ENCODE assay signal across 25 cellular contexts in genomic region chr6:109466212-109466923, GRCh38. TPM values are rescaled to one million over a fixed set of nuclear protein-coding genes. Genes with fewer than 3 reads are reported as not detected.
DNase-seq lines count a peak whose midpoint lies in the region; ATAC-seq and TF ChIP-seq lines count a peak whose summit lies in the region.
"Had no signal": no experiment of that assay in that cellular context is flagged by ENCODE, and none has a peak within 500 bp of the region (broad histone marks: within the 10 kb centered on the region; RNA-seq: fewer than 3 reads in every experiment).

No MANE protein-coding gene starts in this region.

- H3K4me1 Mint-ChIP-seq in activated CD4-positive, alpha-beta memory T cell treated with anti-CD3 and anti-CD28 coated beads for 36 hours (ENCODE audit: low read depth), result peaks cover 63% of the 10 kb centered on the region
- peaks cover 42% of the 10 kb centered on the region for H3K4me1 Mint-ChIP-seq in activated CD4-positive, alpha-beta memory T cell treated with anti-CD3 and anti-CD28 coated beads, Interleukin-2, amount 10 ng/mL, durations not matched to agents 7 days and 5 days
- H3K4me1 Mint-ChIP-seq in activated T-helper 17 cell treated with anti-CD3 and anti-CD28 coated beads, Interleukin-2, amount 50 U/mL, for 72 hours, result peaks cover 34% of the 10 kb centered on the region
- H3K4me1 Mint-ChIP-seq: CD14-positive monocyte had no signal

- no peak for ATAC-seq in activated T-helper 17 cell treated with anti-CD3 and anti-CD28 coated beads, Interleukin-2, amount 50 U/mL, for 72 hours (replicated peaks)
- peak; percentile 75 for ATAC-seq in left lung
- ATAC-seq in HG03432 (IDR thresholded peaks at IDR 0.05; ENCODE audit: unreplicated experiment), result no peak
- ATAC-seq: A549, esophagus mucosa, HCT116, natural killer cell had no signal

- H3K27ac Mint-ChIP-seq in activated CD4-positive, alpha-beta memory T cell treated with anti-CD3 and anti-CD28 coated beads for 36 hours, result peak overlapping the region; percentile 23
- no peak overlapping the region for H3K27ac Mint-ChIP-seq in activated CD4-positive, alpha-beta memory T cell treated with anti-CD3 and anti-CD28 coated beads, Interleukin-2, amount 10 ng/mL, durations not matched to agents 7 days and 5 days
- peak overlapping the region; percentile 81 for H3K27ac Mint-ChIP-seq in activated T-helper 17 cell treated with anti-CD3 and anti-CD28 coated beads, Interleukin-2, amount 50 U/mL, for 72 hours
- H3K27ac Mint-ChIP-seq: activated CD4-positive, alpha-beta T cell treated with anti-CD3 and anti-CD28 coated beads, Interleukin-2, amount 10 ng/mL, durations not matched to agents 7 days and 5 days; activated naive CD8-positive, alpha-beta T cell treated with anti-CD3 and anti-CD28 coated beads for 36 hours; CD14-positive monocyte; natural killer cell had no signal

- H3K36me3 ChIP-seq in left lung, result peaks cover 0 to 94% of the 10 kb centered on the region in 2 donors
- peaks cover 10 to 89% (median 65%) of the 10 kb centered on the region in 4 donors for H3K36me3 ChIP-seq in esophagus muscularis mucosa

- intact Hi-C loops in activated CD4-positive, alpha-beta memory T cell treated with anti-CD3 and anti-CD28 coated beads for 36 hours (cut with micrococcal nuclease), result no loop called here
- intact Hi-C loops in left lung (cut with DNase I), result no loop called here
- intact Hi-C loops in esophagus muscularis mucosa (cut with DNase I), result no loop called here

- H3K4me3 ChIP-seq in left lung, result no peak overlapping the region
- H3K4me3 ChIP-seq in esophagus muscularis mucosa, result no peak overlapping the region
- H3K4me3 ChIP-seq: A549, SK-N-MC, thoracic aorta had no signal

- H3K4me1 ChIP-seq in left lung (peaks cover 0 to 10% of the 10 kb centered on the region in 2 donors), esophagus muscularis mucosa (peaks cover 3 to 14% (median 9%) of the 10 kb centered on the region in 4 donors)
- H3K4me1 ChIP-seq: A549 had no signal

- peaks cover 4% of the 10 kb centered on the region for H3K9me3 Mint-ChIP-seq in activated CD4-positive, alpha-beta memory T cell treated with anti-CD3 and anti-CD28 coated beads for 36 hours
- peaks cover 3% of the 10 kb centered on the region for H3K9me3 Mint-ChIP-seq in activated CD4-positive, alpha-beta memory T cell treated with anti-CD3 and anti-CD28 coated beads, Interleukin-2, amount 10 ng/mL, durations not matched to agents 7 days and 5 days
- peaks cover 6% of the 10 kb centered on the region for H3K9me3 Mint-ChIP-seq in activated T-helper 17 cell treated with anti-CD3 and anti-CD28 coated beads, Interleukin-2, amount 50 U/mL, for 72 hours
- H3K9me3 Mint-ChIP-seq: natural killer cell had no signal

- TF ChIP-seq CTCF in left lung (IDR thresholded peaks at IDR 0.05), result no peak
- TF ChIP-seq CTCF in esophagus muscularis mucosa (IDR thresholded peaks at IDR 0.05), result no peak

- H3K27ac ChIP-seq in left lung (peak overlapping the region; percentile 26 to 53), substantia nigra (ENCODE audit: low read depth, low read length, poor library complexity, severe bottlenecking) (peak overlapping the region; percentile 83), esophagus muscularis mucosa (replicated peaks in 1 of 4) (peak overlapping the region in 1 of 4 donors; percentile 0)
- H3K27ac ChIP-seq: A549, brain microvascular endothelial cell, SK-N-MC, thoracic aorta had no signal

- H3K27me3 ChIP-seq in left lung (no peaks in the 10 kb centered on the region), esophagus muscularis mucosa (no peaks in the 10 kb centered on the region)
- H3K27me3 ChIP-seq: brain microvascular endothelial cell had no signal

- H3K36me3 Mint-ChIP-seq in activated CD4-positive, alpha-beta memory T cell treated with anti-CD3 and anti-CD28 coated beads for 36 hours, result peaks cover 74% of the 10 kb centered on the region
- peaks cover 86% of the 10 kb centered on the region for H3K36me3 Mint-ChIP-seq in activated CD4-positive, alpha-beta memory T cell treated with anti-CD3 and anti-CD28 coated beads, Interleukin-2, amount 10 ng/mL, durations not matched to agents 7 days and 5 days (ENCODE audit: low read depth)
- peaks cover 100% of the 10 kb centered on the region for H3K36me3 Mint-ChIP-seq in activated T-helper 17 cell treated with anti-CD3 and anti-CD28 coated beads, Interleukin-2, amount 50 U/mL, for 72 hours (ENCODE audit: low read depth)

- TF ChIP-seq POLR2A in esophagus muscularis mucosa (IDR thresholded peaks at IDR 0.05; ENCODE audit: low read depth), result no peak

- CTCF ChIA-PET in activated CD4-positive, alpha-beta memory T cell treated with anti-CD3 and anti-CD28 coated beads for 36 hours (lab: Charles Lee), result no interaction called here
- CTCF ChIA-PET in activated CD4-positive, alpha-beta memory T cell treated with anti-CD3 and anti-CD28 coated beads, Interleukin-2, amount 10 ng/mL, durations not matched to agents 7 days and 5 days (lab: Charles Lee), result no interaction called here

- 89% methylated on average over 7 of the region's 7 CpGs for WGBS in esophagus muscularis mucosa

- POLR2A ChIA-PET in activated CD4-positive, alpha-beta memory T cell treated with anti-CD3 and anti-CD28 coated beads for 36 hours (lab: Charles Lee), result interaction anchor here (1.1 kb wide), 1 partner anchor 14 kb away, joined by 3 read pairs; no protein-coding TSS in a partner anchor
- POLR2A ChIA-PET in activated CD4-positive, alpha-beta memory T cell treated with anti-CD3 and anti-CD28 coated beads, Interleukin-2, amount 10 ng/mL, durations not matched to agents 7 days and 5 days (lab: Charles Lee), result interaction anchor here (0.7 to 0.8 kb wide), 3 partner anchors 10 to 25 kb away, joined by 3 read pairs; no protein-coding TSS in a partner anchor

- H3K9me3 ChIP-seq in left lung (no peaks in the 10 kb centered on the region), esophagus muscularis mucosa (no peaks in the 10 kb centered on the region)
- H3K9me3 ChIP-seq: A549, thoracic aorta had no signal

- H3K27me3 Mint-ChIP-seq in activated CD4-positive, alpha-beta memory T cell treated with anti-CD3 and anti-CD28 coated beads for 36 hours, result no peaks in the 10 kb centered on the region
- H3K27me3 Mint-ChIP-seq in activated CD4-positive, alpha-beta memory T cell treated with anti-CD3 and anti-CD28 coated beads, Interleukin-2, amount 10 ng/mL, durations not matched to agents 7 days and 5 days, result no peaks in the 10 kb centered on the region
- no peaks in the 10 kb centered on the region for H3K27me3 Mint-ChIP-seq in activated T-helper 17 cell treated with anti-CD3 and anti-CD28 coated beads, Interleukin-2, amount 50 U/mL, for 72 hours
- H3K27me3 Mint-ChIP-seq: activated CD4-positive, alpha-beta T cell treated with anti-CD3 and anti-CD28 coated beads, Interleukin-2, amount 10 ng/mL, durations not matched to agents 7 days and 5 days; activated naive CD8-positive, alpha-beta T cell treated with anti-CD3 and anti-CD28 coated beads for 36 hours had no signal

- DNase-seq in activated CD4-positive, alpha-beta memory T cell treated with anti-CD3 and anti-CD28 coated beads for 36 hours, result no peak
- DNase-seq in activated CD4-positive, alpha-beta memory T cell treated with anti-CD3 and anti-CD28 coated beads, Interleukin-2, amount 10 ng/mL, durations not matched to agents 7 days and 5 days, result no peak
- DNase-seq in left lung, result no peak
- DNase-seq in substantia nigra (lab: John Stamatoyannopoulos, UW), result no peak
- DNase-seq in LoVo (ENCODE audit: low spot score), result no peak
- no peak for DNase-seq in esophagus muscularis mucosa (ENCODE audit: extremely low spot score)
- DNase-seq: activated CD4-positive, alpha-beta T cell treated with anti-CD3 and anti-CD28 coated beads, Interleukin-2, amount 10 ng/mL, durations not matched to agents 7 days and 5 days; activated naive CD8-positive, alpha-beta T cell treated with anti-CD3 and anti-CD28 coated beads for 36 hours; activated T-cell treated with anti-CD3 and anti-CD28 coated beads, Interleukin-2, amount 50 U/mL, for 1 hour; brain microvascular endothelial cell; glutamatergic neuron; KG1; natural killer cell; NCI-H1048; NCI-H2171; stimulated activated CD4-positive, alpha-beta T cell treated with anti-CD3 and anti-CD28 coated beads, Interleukin-4, amount 100 ng/mL, for 4 hours; T1000 had no signal

- no peak for TF ChIP-seq EP300 in esophagus muscularis mucosa (IDR thresholded peaks at IDR 0.05)

- H3K4me3 Mint-ChIP-seq in activated CD4-positive, alpha-beta memory T cell treated with anti-CD3 and anti-CD28 coated beads for 36 hours, result no peak overlapping the region
- no peak overlapping the region for H3K4me3 Mint-ChIP-seq in activated CD4-positive, alpha-beta memory T cell treated with anti-CD3 and anti-CD28 coated beads, Interleukin-2, amount 10 ng/mL, durations not matched to agents 7 days and 5 days
- no peak overlapping the region for H3K4me3 Mint-ChIP-seq in activated T-helper 17 cell treated with anti-CD3 and anti-CD28 coated beads, Interleukin-2, amount 50 U/mL, for 72 hours
- H3K4me3 Mint-ChIP-seq: activated CD4-positive, alpha-beta T cell treated with anti-CD3 and anti-CD28 coated beads, Interleukin-2, amount 10 ng/mL, durations not matched to agents 7 days and 5 days; activated naive CD8-positive, alpha-beta T cell treated with anti-CD3 and anti-CD28 coated beads for 36 hours; CD14-positive monocyte; natural killer cell had no signal

RNA-seq across cellular contexts. Expression of gene MICAL1, which starts 10.8 kb away (rescaled TPM):
- total RNA-seq in activated CD4-positive, alpha-beta memory T cell treated with anti-CD3 and anti-CD28 coated beads for 36 hours, result 10 to 100 TPM; 39.4 to 45.0 TPM
- total RNA-seq in activated CD4-positive, alpha-beta memory T cell treated with anti-CD3 and anti-CD28 coated beads, Interleukin-2, amount 10 ng/mL, durations not matched to agents 7 days and 5 days, result 100 to 1,000 TPM; 125 to 128 TPM
- 10 to 100 TPM; 43.3 to 58.3 TPM for total RNA-seq in activated T-helper 17 cell treated with anti-CD3 and anti-CD28 coated beads, Interleukin-2, amount 50 U/mL, for 72 hours
- 10 to 100 TPM; 60.7 to 70.9 TPM for total RNA-seq in left lung
- total RNA-seq in esophagus muscularis mucosa, result 10 to 100 TPM; 20.0 to 27.1 (median 23.5) TPM

RNA-seq across cellular contexts. Expression of gene ZBTB24, which starts 16.7 kb away (rescaled TPM):
- 10 to 100 TPM; 10.9 to 11.8 TPM for total RNA-seq in activated CD4-positive, alpha-beta memory T cell treated with anti-CD3 and anti-CD28 coated beads for 36 hours
- 10 to 100 TPM; 16.5 to 17.5 TPM for total RNA-seq in activated CD4-positive, alpha-beta memory T cell treated with anti-CD3 and anti-CD28 coated beads, Interleukin-2, amount 10 ng/mL, durations not matched to agents 7 days and 5 days
- total RNA-seq in activated T-helper 17 cell treated with anti-CD3 and anti-CD28 coated beads, Interleukin-2, amount 50 U/mL, for 72 hours, result 10 to 100 TPM; 11.0 to 11.4 TPM
- total RNA-seq in left lung, result 1 to 10 TPM; 7.3 to 7.7 TPM
- total RNA-seq in esophagus muscularis mucosa, result 1 to 10 TPM; 5.3 to 6.4 (median 5.9) TPM

RNA-seq across cellular contexts. Expression of gene SMPD2, which starts 25.8 kb away (rescaled TPM):
- 1 to 10 TPM; 9.7 TPM for total RNA-seq in activated CD4-positive, alpha-beta memory T cell treated with anti-CD3 and anti-CD28 coated beads for 36 hours
- total RNA-seq in activated CD4-positive, alpha-beta memory T cell treated with anti-CD3 and anti-CD28 coated beads, Interleukin-2, amount 10 ng/mL, durations not matched to agents 7 days and 5 days, result 10 to 100 TPM; 15.9 to 16.9 TPM
- 1 to 10 TPM; 8.0 to 9.7 TPM for total RNA-seq in activated T-helper 17 cell treated with anti-CD3 and anti-CD28 coated beads, Interleukin-2, amount 50 U/mL, for 72 hours
- 10 to 100 TPM; 12.8 TPM for total RNA-seq in left lung
- 1 to 10 TPM; 4.6 to 7.6 (median 6.4) TPM for total RNA-seq in esophagus muscularis mucosa

RNA-seq across cellular contexts. Expression of gene PPIL6, which starts 25.9 kb away (rescaled TPM):
- total RNA-seq in activated CD4-positive, alpha-beta memory T cell treated with anti-CD3 and anti-CD28 coated beads for 36 hours, result under 1 TPM; 0.43 to 0.46 TPM
- not detected for total RNA-seq in activated CD4-positive, alpha-beta memory T cell treated with anti-CD3 and anti-CD28 coated beads, Interleukin-2, amount 10 ng/mL, durations not matched to agents 7 days and 5 days
- under 1 TPM in 1 of 2 donors, not detected in 1; 0.39 TPM for total RNA-seq in activated T-helper 17 cell treated with anti-CD3 and anti-CD28 coated beads, Interleukin-2, amount 50 U/mL, for 72 hours
- total RNA-seq in left lung, result 1 to 10 TPM; 4.5 to 8.4 TPM
- total RNA-seq in esophagus muscularis mucosa, result 1 to 10 TPM; 2.2 to 9.2 (median 5.5) TPM
